In genomic region chr3:32175607-32176197, GRCh38 we compare ENCODE assay signal across 8 cellular contexts.
DNase-seq lines count a peak whose midpoint lies in the region; ATAC-seq, FAIRE-seq and TF ChIP-seq lines count a peak whose summit lies in the region.

No MANE protein-coding gene starts in this region.

- CTCF ChIA-PET in activated naive CD4-positive, alpha-beta T cell treated with anti-CD3 and anti-CD28 coated beads for 36 hours (lab: Charles Lee), result interaction anchor here (0.7 to 4.4 kb wide), 21 partner anchors 11 to 576 kb away, joined by 3 to 45 read pairs (median 4); partner anchors contain the start of gene CMTM8

- no peak overlapping the region for H3K4me2 ChIP-seq in DND-41 (ENCODE audit: insufficient read depth, low read length)

- H4K20me1 ChIP-seq in DND-41 (ENCODE audit: insufficient read depth, low read length), result no peaks in the 10 kb centered on the region

- no peak overlapping the region for H3K9ac ChIP-seq in DND-41 (ENCODE audit: low read depth, low read length)

- DNase-seq in DND-41, result peak; percentile 64
- peak; percentile 56 to 59 for DNase-seq in HL-60 (ENCODE audit: low read depth in 1 of 2, low spot score in 1 of 2)
- peak; percentile 9 for DNase-seq in RCC 7860 (ENCODE audit: low spot score)
- peak; percentile 75 for DNase-seq in activated naive CD4-positive, alpha-beta T cell treated with anti-CD3 and anti-CD28 coated beads for 36 hours
- peak; percentile 28 for DNase-seq in iPS DF 19.7 (ENCODE audit: low read depth, low spot score)
- DNase-seq in stimulated activated CD4-positive, alpha-beta T cell treated with anti-CD3 and anti-CD28 coated beads, Interleukin-1b, Interleukin-23, amount 100 ng/mL, for 48 hours, result peak; percentile 23
- no peak for DNase-seq in posterior vena cava (ENCODE audit: low spot score)

- no peak overlapping the region for H3K27ac ChIP-seq in DND-41 (ENCODE audit: low read length)
- no peak overlapping the region for H3K27ac ChIP-seq in HL-60 (replicated peaks)

- intact Hi-C loops in activated naive CD4-positive, alpha-beta T cell treated with anti-CD3 and anti-CD28 coated beads for 36 hours (cut with micrococcal nuclease), result loop anchor here (5.0 kb wide), 2 partner anchors 412 to 607 kb away; no protein-coding TSS in a partner anchor
- intact Hi-C loops in posterior vena cava (cut with DNase I), result loop anchor here in 1 of 2 donors (10.0 kb wide), 1 partner anchor 149 kb away; no protein-coding TSS in a partner anchor

- peaks cover 5% of the 10 kb centered on the region for H3K36me3 Mint-ChIP-seq in activated naive CD4-positive, alpha-beta T cell treated with anti-CD3 and anti-CD28 coated beads for 36 hours (ENCODE audit: low read depth)

- H3K9me3 Mint-ChIP-seq in activated naive CD4-positive, alpha-beta T cell treated with anti-CD3 and anti-CD28 coated beads for 36 hours, result peaks cover 3% of the 10 kb centered on the region

- peak; percentile 77 for TF ChIP-seq CTCF in DND-41 (IDR thresholded peaks at IDR 0.05; ENCODE audit: borderline replicate concordance, extremely low read depth, low read length, poor library complexity, severe bottlenecking)
- TF ChIP-seq CTCF in HL-60 (IDR thresholded peaks at IDR 0.05; ENCODE audit: insufficient read depth, low read length), result peak; percentile 45

- peaks cover 10% of the 10 kb centered on the region for H3K4me1 Mint-ChIP-seq in activated naive CD4-positive, alpha-beta T cell treated with anti-CD3 and anti-CD28 coated beads for 36 hours (ENCODE audit: low read depth)

- H3K79me2 ChIP-seq in DND-41 (ENCODE audit: insufficient read depth, low read length), result no peaks in the 10 kb centered on the region

- H3K4me3 ChIP-seq in DND-41 (ENCODE audit: low read depth in 1 of 2, low read length in 2 of 2) (no peak overlapping the region), HL-60 (replicated peaks; ENCODE audit: insufficient read depth, low read length) (no peak overlapping the region)

- no peaks in the 10 kb centered on the region for H3K27me3 Mint-ChIP-seq in activated naive CD4-positive, alpha-beta T cell treated with anti-CD3 and anti-CD28 coated beads for 36 hours (ENCODE audit: low read depth)

- no peak for FAIRE-seq in RCC 7860 (lab: Jason Lieb, UNC)

- H3K27ac Mint-ChIP-seq in activated naive CD4-positive, alpha-beta T cell treated with anti-CD3 and anti-CD28 coated beads for 36 hours, result no peak overlapping the region

- H3K4me3 Mint-ChIP-seq in activated naive CD4-positive, alpha-beta T cell treated with anti-CD3 and anti-CD28 coated beads for 36 hours, result no peak overlapping the region

- H3K27me3 ChIP-seq in DND-41 (ENCODE audit: insufficient read depth, low read length, poor library complexity), result no peaks in the 10 kb centered on the region
- H3K27me3 ChIP-seq in HL-60 (ENCODE audit: insufficient read depth, poor library complexity, severe bottlenecking), result no peaks in the 10 kb centered on the region

- H3K4me1 ChIP-seq in DND-41 (ENCODE audit: insufficient read depth, low read length), result no peaks in the 10 kb centered on the region; the same call in 1 of the 2 replicates

- H2AFZ ChIP-seq in DND-41 (ENCODE audit: low read depth, low read length), result no peak overlapping the region

- ATAC-seq in DND-41 (ENCODE audit: insufficient read depth, low read depth), result peak; percentile 65; the same call in 2 of the 3 replicates
- ATAC-seq in GM19023 (IDR thresholded peaks at IDR 0.05; ENCODE audit: unreplicated experiment), result no peak

- H3K36me3 ChIP-seq in DND-41 (ENCODE audit: insufficient read depth, low read length), result peaks cover 5% of the 10 kb centered on the region

- peaks cover 13% of the 10 kb centered on the region for H3K9me3 ChIP-seq in DND-41 (ENCODE audit: insufficient read depth, low read length, severe bottlenecking)
